Comparison of ENCODE assay signal across 1 cellular context in genomic region chr19:49852631-49853126, GRCh38.
TF ChIP-seq lines count a peak whose summit lies in the region.

No MANE protein-coding gene starts in this region.

TF ChIP-seq in HepG2, 621 proteins besides CTCF, POLR2A, EP300 and RAD21:
- TF ChIP-seq PRDM10 (CRISPR knock-in tag; IDR thresholded peaks at IDR 0.05; ENCODE audit: low read depth) (no peak), SMAD3 (CRISPR knock-in tag; IDR thresholded peaks at IDR 0.05) (no peak), TOE1 (CRISPR knock-in tag; IDR thresholded peaks at IDR 0.05) (no peak), UBTF (CRISPR knock-in tag; IDR thresholded peaks at IDR 0.05) (no peak), HES4 (CRISPR knock-in tag; IDR thresholded peaks at IDR 0.05; ENCODE audit: borderline replicate concordance) (no peak)
